In genomic region chr2:80002112-80002511, GRCh38 we compare ENCODE assay signal across 14 cellular contexts.
DNase-seq lines count a peak whose midpoint lies in the region; ATAC-seq, FAIRE-seq and TF ChIP-seq lines count a peak whose summit lies in the region.
"Had no signal": no experiment of that assay in that cellular context is flagged by ENCODE, and none has a peak within 500 bp of the region (broad histone marks: within the 10 kb centered on the region; RNA-seq: fewer than 3 reads in every experiment).

No MANE protein-coding gene starts in this region.

- H4K20me1 ChIP-seq in IMR-90 (ENCODE audit: insufficient read depth, low read length) = no peaks in the 10 kb centered on the region
- no peaks in the 10 kb centered on the region for H4K20me1 ChIP-seq in astrocyte (ENCODE audit: insufficient read depth, low read length)
- H4K20me1 ChIP-seq: BLaER1 treated with 17β-estradiol and CSF1 and Interleukin-3, amounts not matched to agents 10 nM and 100 nM had no signal

- peak overlapping the region; percentile 49 for H3K27ac ChIP-seq in ACC112 (ENCODE audit: low read depth, low read length)
- H3K27ac ChIP-seq in IMR-90 (ENCODE audit: insufficient read depth, low read length) = peak overlapping the region; percentile 95
- no peak overlapping the region for H3K27ac ChIP-seq in astrocyte (ENCODE audit: low read depth, low read length)
- H3K27ac ChIP-seq: 22Rv1; BLaER1 treated with 17β-estradiol and CSF1 and Interleukin-3, amounts not matched to agents 10 nM and 100 nM had no signal

- H3K4me2 ChIP-seq in IMR-90 (ENCODE audit: low read depth, low read length) (peak overlapping the region; percentile 59), astrocyte (ENCODE audit: low read length) (peak overlapping the region; percentile 34)
- H3K4me2 ChIP-seq: BLaER1 treated with 17β-estradiol and CSF1 and Interleukin-3, amounts not matched to agents 10 nM and 100 nM had no signal

- in situ Hi-C loops in IMR-90 (cut with MboI; ENCODE audit: low sequenced_read_pairs) = no loop called here

- H4K91ac ChIP-seq in IMR-90 (ENCODE audit: insufficient read depth, low read depth, low read length) = peak overlapping the region; percentile 99

- no TSS peak for BruUV-seq in IMR-90 (replicated peaks; lab: Mats Ljungman, UMichigan)

- peak overlapping the region; percentile 95 for H3K14ac ChIP-seq in IMR-90 (replicated peaks; ENCODE audit: low read depth, low read length)

- WGBS in IMR-90 (ENCODE audit: extremely low coverage in 2 of 2, insufficient read length in 1 of 2), 2 experiments = no CpG with 5 or more reads among the region's 3 CpGs

- H3K18ac ChIP-seq in IMR-90 (ENCODE audit: low read depth, low read length) = peak overlapping the region; percentile 100

- H3K23ac ChIP-seq in IMR-90 (ENCODE audit: low read depth, low read length) = peak overlapping the region; percentile 95

- CTCF ChIA-PET in IMR-90 (lab: Yijun Ruan, JAX) = interaction anchor here (0.6 to 1.3 kb wide), 2 partner anchors 71 to 236 kb away, joined by 3 to 4 read pairs; no protein-coding TSS in a partner anchor

- TF ChIP-seq CTCF in IMR-90 (conservative IDR thresholded peaks at IDR 0.05; ENCODE audit: low read depth, low read length) (no peak), astrocyte (IDR thresholded peaks at IDR 0.05; ENCODE audit: insufficient read depth, low read depth, low read length) (no peak), mesothelial cell of epicardium (IDR thresholded peaks at IDR 0.05; ENCODE audit: unreplicated experiment) (no peak), natural killer cell (IDR thresholded peaks at IDR 0.05) (no peak)

- ATAC-seq in IMR-90 (ENCODE audit: low read depth) (no peak), GM18868 (IDR thresholded peaks at IDR 0.05; ENCODE audit: unreplicated experiment) (no peak), natural killer cell (no peak)

- no peaks in the 10 kb centered on the region for H3K79me2 ChIP-seq in ACC112 (ENCODE audit: control insufficient read depth, insufficient read depth, low read length, unreplicated experiment)
- no peaks in the 10 kb centered on the region for H3K79me2 ChIP-seq in astrocyte (ENCODE audit: insufficient read depth, low read length)

- H3K27me3 Mint-ChIP-seq in astrocyte (ENCODE audit: low read depth, unreplicated experiment) = peaks cover 5% of the 10 kb centered on the region
- H3K27me3 Mint-ChIP-seq in mesothelial cell of epicardium (ENCODE audit: low read depth) = peaks cover 19% of the 10 kb centered on the region
- no peaks in the 10 kb centered on the region for H3K27me3 Mint-ChIP-seq in natural killer cell (ENCODE audit: low read depth in 2 of 2)
- H3K27me3 Mint-ChIP-seq: CD4-positive, CD25-positive, alpha-beta regulatory T cell had no signal

- peak overlapping the region; percentile 98 for H3K4ac ChIP-seq in IMR-90 (ENCODE audit: low read depth, low read length)

- no peak for FAIRE-seq in astrocyte (lab: Jason Lieb, UNC)

- H3K4me3 ChIP-seq in ACC112 (ENCODE audit: low read depth, low read length) (no peak overlapping the region), IMR-90 (ENCODE audit: insufficient read depth, low read depth, low read length) (no peak overlapping the region), astrocyte (ENCODE audit: insufficient read depth, low read depth, low read length) (no peak overlapping the region)
- H3K4me3 ChIP-seq: BLaER1 treated with 17β-estradiol and CSF1 and Interleukin-3, amounts not matched to agents 10 nM and 100 nM had no signal

- H3K27ac Mint-ChIP-seq in astrocyte (ENCODE audit: unreplicated experiment) = no peak overlapping the region
- H3K27ac Mint-ChIP-seq in mesothelial cell of epicardium = peak overlapping the region; percentile 90
- no peak overlapping the region for H3K27ac Mint-ChIP-seq in natural killer cell
- H3K27ac Mint-ChIP-seq: CD4-positive, CD25-positive, alpha-beta regulatory T cell had no signal

- H3K4me1 ChIP-seq in ACC112 (ENCODE audit: control insufficient read depth, insufficient read depth, low read length, unreplicated experiment) (peaks cover 11% of the 10 kb centered on the region), IMR-90 (ENCODE audit: control insufficient read depth, insufficient read depth, low read length) (peaks cover 16% of the 10 kb centered on the region), astrocyte (ENCODE audit: insufficient read depth, low read length) (no peaks in the 10 kb centered on the region)
- H3K4me1 ChIP-seq: BLaER1 treated with 17β-estradiol and CSF1 and Interleukin-3, amounts not matched to agents 10 nM and 100 nM had no signal

- no peaks in the 10 kb centered on the region for H3K36me3 ChIP-seq in ACC112 (ENCODE audit: insufficient read depth, low read length)
- no peaks in the 10 kb centered on the region for H3K36me3 ChIP-seq in IMR-90 (ENCODE audit: control insufficient read depth, insufficient read depth, low read length)
- no peaks in the 10 kb centered on the region for H3K36me3 ChIP-seq in astrocyte (ENCODE audit: insufficient read depth, low read length)
- H3K36me3 ChIP-seq: BLaER1 treated with 17β-estradiol and CSF1 and Interleukin-3, amounts not matched to agents 10 nM and 100 nM had no signal

- peaks cover 11% of the 10 kb centered on the region for H3K4me1 Mint-ChIP-seq in astrocyte (ENCODE audit: low read depth, unreplicated experiment)
- H3K4me1 Mint-ChIP-seq in mesothelial cell of epicardium = peaks cover 38% of the 10 kb centered on the region
- no peaks in the 10 kb centered on the region for H3K4me1 Mint-ChIP-seq in natural killer cell
- H3K4me1 Mint-ChIP-seq: CD4-positive, CD25-positive, alpha-beta regulatory T cell had no signal

- H3K36me3 Mint-ChIP-seq in astrocyte (ENCODE audit: low read depth, unreplicated experiment) = no peaks in the 10 kb centered on the region
- H3K36me3 Mint-ChIP-seq in mesothelial cell of epicardium = no peaks in the 10 kb centered on the region
- H3K36me3 Mint-ChIP-seq in natural killer cell = no peaks in the 10 kb centered on the region
- H3K36me3 Mint-ChIP-seq: CD4-positive, CD25-positive, alpha-beta regulatory T cell had no signal

- no peak for DNase-seq in IMR-90
- DNase-seq in astrocyte (ENCODE audit: low read depth) = no peak
- no peak for DNase-seq in mesothelial cell of epicardium (ENCODE audit: low spot score in 2 of 2, unreplicated experiment in 2 of 2)
- no peak for DNase-seq in kidney tubule cell (ENCODE audit: low spot score)
- DNase-seq in ureter (ENCODE audit: low spot score) = no peak
- no peak for DNase-seq in natural killer cell
- DNase-seq: CD4-positive, CD25-positive, alpha-beta regulatory T cell; DMS53; GF-D8; H7 had no signal

- dilution Hi-C loops in IMR-90 (cut with HindIII; ENCODE audit: low sequenced_read_pairs, unreplicated experiment) = no loop called here

- H2AFZ ChIP-seq in ACC112 (ENCODE audit: low read length, unreplicated experiment) (no peak overlapping the region), IMR-90 (replicated peaks; ENCODE audit: low read length, poor library complexity) (no peak overlapping the region), astrocyte (ENCODE audit: low read depth, low read length) (no peak overlapping the region)

- no peak for TF ChIP-seq RAD21 in IMR-90 (IDR thresholded peaks at IDR 0.05; ENCODE audit: low read length)

- H3K9me3 Mint-ChIP-seq in astrocyte (ENCODE audit: unreplicated experiment) (no peaks in the 10 kb centered on the region), mesothelial cell of epicardium (no peaks in the 10 kb centered on the region), natural killer cell (peaks cover 8 to 12% of the 10 kb centered on the region in 2 donors)

- H3K4me3 Mint-ChIP-seq in astrocyte (ENCODE audit: unreplicated experiment) (no peak overlapping the region), mesothelial cell of epicardium (no peak overlapping the region), natural killer cell (no peak overlapping the region)
- H3K4me3 Mint-ChIP-seq: CD4-positive, CD25-positive, alpha-beta regulatory T cell had no signal

- H3K9me1 ChIP-seq in IMR-90 (ENCODE audit: insufficient read depth, low read length) = peaks cover 14% of the 10 kb centered on the region

- H3K27me3 ChIP-seq in ACC112 (ENCODE audit: insufficient read depth, low read length) = no peaks in the 10 kb centered on the region
- H3K27me3 ChIP-seq in IMR-90 (ENCODE audit: control insufficient read depth, insufficient read depth, low read length) = no peaks in the 10 kb centered on the region
- H3K27me3 ChIP-seq in astrocyte (ENCODE audit: insufficient read depth, low read length) = no peaks in the 10 kb centered on the region

- H4K8ac ChIP-seq in IMR-90 (ENCODE audit: low read depth in 2 of 2, low read length in 2 of 2) = peak overlapping the region; percentile 80 to 96

- peak overlapping the region; percentile 97 for H3K56ac ChIP-seq in IMR-90 (ENCODE audit: extremely low read depth, insufficient read depth, low read length)

- peak overlapping the region; percentile 100 for H2BK5ac ChIP-seq in IMR-90 (ENCODE audit: low read depth, low read length, poor library complexity, severe bottlenecking)

- POLR2A ChIA-PET in IMR-90 (lab: Charles Lee; ENCODE audit: unreplicated experiment) = no interaction called here

- peak overlapping the region; percentile 55; the same call in 1 of the 2 replicates for H3K9ac ChIP-seq in IMR-90 (ENCODE audit: low read depth, low read length)
- no peak overlapping the region for H3K9ac ChIP-seq in astrocyte (ENCODE audit: low read length)
- H3K9ac ChIP-seq: BLaER1 treated with 17β-estradiol and CSF1 and Interleukin-3, amounts not matched to agents 10 nM and 100 nM had no signal

- H2BK20ac ChIP-seq in IMR-90 (ENCODE audit: low read depth, low read length) = peak overlapping the region; percentile 100

- peak overlapping the region; percentile 81 for H2BK15ac ChIP-seq in IMR-90 (ENCODE audit: low read depth, low read length)

- H2BK120ac ChIP-seq in IMR-90 (ENCODE audit: low read depth, low read length) = peak overlapping the region; percentile 99

- peak overlapping the region; percentile 66 for H2AK5ac ChIP-seq in IMR-90 (ENCODE audit: low read depth, low read length)

- no peak overlapping the region for H2AK9ac ChIP-seq in IMR-90 (replicated peaks; ENCODE audit: low read depth, low read length, poor library complexity)

- no peaks in the 10 kb centered on the region for H3K79me1 ChIP-seq in IMR-90 (ENCODE audit: low read depth in 1 of 2, low read length in 2 of 2)

- H3K9me3 ChIP-seq in IMR-90 (ENCODE audit: control insufficient read depth, insufficient read depth, low read length) (no peaks in the 10 kb centered on the region), astrocyte (ENCODE audit: insufficient read depth, low read depth, low read length) (no peaks in the 10 kb centered on the region)
- H3K9me3 ChIP-seq: BLaER1 treated with 17β-estradiol and CSF1 and Interleukin-3, amounts not matched to agents 10 nM and 100 nM had no signal

- intact Hi-C loops in IMR-90 (cut with micrococcal nuclease) (loop anchor here (5.0 kb wide), 1 partner anchor 50 kb away; no protein-coding TSS in a partner anchor), natural killer cell (cut with micrococcal nuclease) (no loop called here)

- no peak for TF ChIP-seq POLR2A in IMR-90 (IDR thresholded peaks at IDR 0.05; ENCODE audit: low read depth, low read length)

- peak overlapping the region; percentile 100 for H4K5ac ChIP-seq in IMR-90 (ENCODE audit: low read depth, low read length)

TF ChIP-seq in IMR-90, 13 proteins besides CTCF, POLR2A, EP300 and RAD21 (continues in another document):
- no peak for TF ChIP-seq NFE2L2 (IDR thresholded peaks at IDR 0.05; ENCODE audit: low read depth, low read length)
- no peak for TF ChIP-seq RCOR1 (IDR thresholded peaks at IDR 0.05; ENCODE audit: insufficient replicate concordance, low read length)
- TF ChIP-seq MXI1 (IDR thresholded peaks at IDR 0.05; ENCODE audit: borderline replicate concordance, low read depth, low read length) = no peak
